ENCODE assay signal across 8 cellular contexts in genomic region chr22:30634477-30635233, GRCh38. TPM values are rescaled to one million over a fixed set of nuclear protein-coding genes. Genes with fewer than 3 reads are reported as not detected.
DNase-seq lines count a peak whose midpoint lies in the region; ATAC-seq, FAIRE-seq and TF ChIP-seq lines count a peak whose summit lies in the region.

No MANE protein-coding gene starts in this region.

- DNase-seq in C1 segment of cervical spinal cord (lab: John Stamatoyannopoulos, UW) (peak; percentile 41 to 89 (median 82)), GM19239 (ENCODE audit: insufficient read length, low spot score) (peak; percentile 97), NCI-H748 treated with DMSO at 0.1 percent for 48 hours (lab: John Stamatoyannopoulos, UW) (peak; percentile 47), dermis blood vessel endothelial cell (peak; percentile 93), lower leg skin (ENCODE audit: low spot score in 2 of 2) (peak; percentile 86 to 98)
- DNase-seq in activated CD4-positive, alpha-beta T cell treated with anti-CD3 and anti-CD28 coated beads, Interleukin-2, amount 50 U/mL, for 4 hours = peak; percentile 89 to 90
- peak; percentile 93 for DNase-seq in stimulated activated CD4-positive, alpha-beta T cell treated with anti-CD3 and anti-CD28 coated beads, Interleukin-4, amount 100 ng/mL, for 24 hours

- intact Hi-C loops in lower leg skin (cut with DNase I; ENCODE audit: low total_unique reads) = loop anchor here (2.0 to 10.0 kb wide), 3 partner anchors 120 to 510 kb away; partner anchors contain the start of gene PLA2G3

- 0 to 4% methylated on average over 10 to 22 of the region's 29 CpGs for WGBS in lower leg skin, 2 donors

- H3K4me3 ChIP-seq in lower leg skin (ENCODE audit: low read depth, poor library complexity, severe bottlenecking) = no peak overlapping the region

- no peak for TF ChIP-seq POLR2A in lower leg skin (IDR thresholded peaks at IDR 0.05)

- peak in 2 of 3 donors; percentile 54 to 98 for TF ChIP-seq CTCF in lower leg skin (IDR thresholded peaks at IDR 0.05)

- peak; percentile 94 for FAIRE-seq in GM19239 (lab: Jason Lieb, UNC)

- peak; percentile 48 for ATAC-seq in HG03457 (IDR thresholded peaks at IDR 0.05; ENCODE audit: unreplicated experiment)

RNA-seq across cellular contexts. Expression of gene SLC35E4, which starts 0.9 kb away (rescaled TPM):
- total RNA-seq in dermis blood vessel endothelial cell (30.8 and 40.7 TPM in 2 replicates), lower leg skin (10 to 100 TPM; 14.6 to 22.2 (median 18.6) TPM)

RNA-seq across cellular contexts. Expression of gene TCN2, which starts 27.7 kb away (rescaled TPM):
- total RNA-seq in dermis blood vessel endothelial cell (63.1 and 101 TPM in 2 replicates), lower leg skin (10 to 100 TPM in 3 of 4 donors, 1 to 10 TPM in 1; 9.9 to 20.2 (median 14.8) TPM)

RNA-seq across cellular contexts. Expression of gene DUSP18, which starts 33.0 kb away (rescaled TPM):
- total RNA-seq in dermis blood vessel endothelial cell = 14.0 and 15.4 TPM in 2 replicates
- total RNA-seq in lower leg skin = 10 to 100 TPM in 1 of 4 donors, 1 to 10 TPM in 3; 6.2 to 10.6 (median 8.2) TPM

RNA-seq across cellular contexts. Expression of gene PES1, which starts 42.9 kb away (rescaled TPM):
- 67.2 and 98.6 TPM in 2 replicates for total RNA-seq in dermis blood vessel endothelial cell
- 10 to 100 TPM; 43.1 to 55.6 (median 49.1) TPM for total RNA-seq in lower leg skin

Comparison
In these comparisons a context has a peak if more than half of its experiments do, and no peak if none do; other contexts are left out.
1. DNase-seq: peak in every context shown above with its lines; median percentile 97 in GM19239; 93 in dermis blood vessel endothelial cell; 93 in stimulated activated CD4-positive, alpha-beta T cell treated with anti-CD3 and anti-CD28 coated beads, Interleukin-4, amount 100 ng/mL, for 24 hours; 92 in lower leg skin; 90 in activated CD4-positive, alpha-beta T cell treated with anti-CD3 and anti-CD28 coated beads, Interleukin-2, amount 50 U/mL, for 4 hours; 82 in C1 segment of cervical spinal cord; 47 in NCI-H748 treated with DMSO at 0.1 percent for 48 hours.